1 cellular context compared by ENCODE assay signal in the genomic region with DNA sequence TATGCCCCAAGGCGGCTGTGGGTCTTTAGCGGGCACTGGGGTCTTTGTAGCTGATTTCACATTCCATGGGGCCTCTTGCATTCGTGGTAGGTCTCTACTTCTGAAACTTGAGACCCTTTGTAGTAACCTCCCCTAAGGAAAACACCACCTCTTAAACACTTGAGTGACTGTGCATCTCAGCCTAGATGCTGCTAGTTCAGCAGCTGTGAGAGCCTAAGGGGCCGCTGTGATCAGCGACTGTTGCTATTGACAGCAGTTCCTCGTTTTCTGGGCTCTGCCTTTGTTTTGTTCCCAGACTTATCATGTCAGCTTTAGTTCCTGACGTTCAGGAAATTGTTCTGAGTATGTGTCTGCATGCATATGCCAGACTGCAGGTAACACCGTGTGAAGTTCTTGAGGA.
TF ChIP-seq lines count a peak whose summit lies in the region.

No MANE protein-coding gene starts in this region.

TF ChIP-seq in H1, 55 proteins besides CTCF, POLR2A, EP300 and RAD21:
- TF ChIP-seq SRF (IDR thresholded peaks at IDR 0.05; ENCODE audit: low read depth, low read length) (no peak), RXRA (IDR thresholded peaks at IDR 0.05; ENCODE audit: insufficient read depth, low read depth, low read length) (no peak), RFX5 (IDR thresholded peaks at IDR 0.05; ENCODE audit: borderline replicate concordance, low read depth, low read length) (no peak), ASH2L (IDR thresholded peaks at IDR 0.05; ENCODE audit: low read length) (no peak), POU5F1 (IDR thresholded peaks at IDR 0.05; ENCODE audit: low read depth, low read length) (no peak), CBX5 (IDR thresholded peaks at IDR 0.05; ENCODE audit: low read depth, low read length) (no peak), RNF2 (IDR thresholded peaks at IDR 0.05; ENCODE audit: borderline replicate concordance, low read depth, low read length, missing control alignments, poor library complexity, severe bottlenecking) (no peak), GABPA (IDR thresholded peaks at IDR 0.05; ENCODE audit: borderline replicate concordance, insufficient read depth, low read length) (no peak), SIN3A (conservative IDR thresholded peaks at IDR 0.05 in 1 of 2, IDR thresholded peaks at IDR 0.05 in 1 of 2; ENCODE audit: low read depth in 1 of 2, low read length in 2 of 2) (no peak), EZH2 (IDR thresholded peaks at IDR 0.05; ENCODE audit: low read depth, low read length, severe bottlenecking) (no peak), CREB1 (IDR thresholded peaks at IDR 0.05) (no peak), CHD2 (IDR thresholded peaks at IDR 0.05; ENCODE audit: low read length) (no peak), NANOG (IDR thresholded peaks at IDR 0.05; ENCODE audit: insufficient read depth, low read depth, low read length, poor library complexity, severe bottlenecking) (no peak), KDM5A (IDR thresholded peaks at IDR 0.05; ENCODE audit: low read length) (no peak)
- TF ChIP-seq, protein P1, sequence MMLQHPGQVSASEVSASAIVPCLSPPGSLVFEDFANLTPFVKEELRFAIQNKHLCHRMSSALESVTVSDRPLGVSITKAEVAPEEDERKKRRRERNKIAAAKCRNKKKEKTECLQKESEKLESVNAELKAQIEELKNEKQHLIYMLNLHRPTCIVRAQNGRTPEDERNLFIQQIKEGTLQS (IDR thresholded peaks at IDR 0.05; ENCODE audit: insufficient read depth, low read depth, low read length), result no peak
- TF ChIP-seq, protein P2, sequence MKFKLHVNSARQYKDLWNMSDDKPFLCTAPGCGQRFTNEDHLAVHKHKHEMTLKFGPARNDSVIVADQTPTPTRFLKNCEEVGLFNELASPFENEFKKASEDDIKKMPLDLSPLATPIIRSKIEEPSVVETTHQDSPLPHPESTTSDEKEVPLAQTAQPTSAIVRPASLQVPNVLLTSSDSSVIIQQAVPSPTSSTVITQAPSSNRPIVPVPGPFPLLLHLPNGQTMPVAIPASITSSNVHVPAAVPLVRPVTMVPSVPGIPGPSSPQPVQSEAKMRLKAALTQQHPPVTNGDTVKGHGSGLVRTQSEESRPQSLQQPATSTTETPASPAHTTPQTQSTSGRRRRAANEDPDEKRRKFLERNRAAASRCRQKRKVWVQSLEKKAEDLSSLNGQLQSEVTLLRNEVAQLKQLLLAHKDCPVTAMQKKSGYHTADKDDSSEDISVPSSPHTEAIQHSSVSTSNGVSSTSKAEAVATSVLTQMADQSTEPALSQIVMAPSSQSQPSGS (IDR thresholded peaks at IDR 0.05; ENCODE audit: low read length), result no peak
